ENCODE assay signal across 1 cellular context in genomic region chr7:130187360-130187759, GRCh38.
TF ChIP-seq lines count a peak whose summit lies in the region.

No MANE protein-coding gene starts in this region.

TF ChIP-seq in IMR-90, 13 proteins besides CTCF, POLR2A, EP300 and RAD21:
- no peak for TF ChIP-seq CHD1 (IDR thresholded peaks at IDR 0.05; ENCODE audit: low read depth, low read length)
- TF ChIP-seq MXI1 (IDR thresholded peaks at IDR 0.05; ENCODE audit: borderline replicate concordance, low read depth, low read length) = no peak
- TF ChIP-seq, protein P1, sequence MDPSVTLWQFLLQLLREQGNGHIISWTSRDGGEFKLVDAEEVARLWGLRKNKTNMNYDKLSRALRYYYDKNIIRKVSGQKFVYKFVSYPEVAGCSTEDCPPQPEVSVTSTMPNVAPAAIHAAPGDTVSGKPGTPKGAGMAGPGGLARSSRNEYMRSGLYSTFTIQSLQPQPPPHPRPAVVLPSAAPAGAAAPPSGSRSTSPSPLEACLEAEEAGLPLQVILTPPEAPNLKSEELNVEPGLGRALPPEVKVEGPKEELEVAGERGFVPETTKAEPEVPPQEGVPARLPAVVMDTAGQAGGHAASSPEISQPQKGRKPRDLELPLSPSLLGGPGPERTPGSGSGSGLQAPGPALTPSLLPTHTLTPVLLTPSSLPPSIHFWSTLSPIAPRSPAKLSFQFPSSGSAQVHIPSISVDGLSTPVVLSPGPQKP (IDR thresholded peaks at IDR 0.05; ENCODE audit: borderline replicate concordance, low read depth, low read length) = no peak
- no peak for TF ChIP-seq MAFK (IDR thresholded peaks at IDR 0.05; ENCODE audit: low read depth, low read length)
- TF ChIP-seq MAZ (IDR thresholded peaks at IDR 0.05; ENCODE audit: borderline replicate concordance, low read depth, low read length) = no peak
- no peak for TF ChIP-seq RFX5 (IDR thresholded peaks at IDR 0.05; ENCODE audit: low read depth, low read length)
